Comparison of ENCODE assay signal across 8 cellular contexts in the genomic region with DNA sequence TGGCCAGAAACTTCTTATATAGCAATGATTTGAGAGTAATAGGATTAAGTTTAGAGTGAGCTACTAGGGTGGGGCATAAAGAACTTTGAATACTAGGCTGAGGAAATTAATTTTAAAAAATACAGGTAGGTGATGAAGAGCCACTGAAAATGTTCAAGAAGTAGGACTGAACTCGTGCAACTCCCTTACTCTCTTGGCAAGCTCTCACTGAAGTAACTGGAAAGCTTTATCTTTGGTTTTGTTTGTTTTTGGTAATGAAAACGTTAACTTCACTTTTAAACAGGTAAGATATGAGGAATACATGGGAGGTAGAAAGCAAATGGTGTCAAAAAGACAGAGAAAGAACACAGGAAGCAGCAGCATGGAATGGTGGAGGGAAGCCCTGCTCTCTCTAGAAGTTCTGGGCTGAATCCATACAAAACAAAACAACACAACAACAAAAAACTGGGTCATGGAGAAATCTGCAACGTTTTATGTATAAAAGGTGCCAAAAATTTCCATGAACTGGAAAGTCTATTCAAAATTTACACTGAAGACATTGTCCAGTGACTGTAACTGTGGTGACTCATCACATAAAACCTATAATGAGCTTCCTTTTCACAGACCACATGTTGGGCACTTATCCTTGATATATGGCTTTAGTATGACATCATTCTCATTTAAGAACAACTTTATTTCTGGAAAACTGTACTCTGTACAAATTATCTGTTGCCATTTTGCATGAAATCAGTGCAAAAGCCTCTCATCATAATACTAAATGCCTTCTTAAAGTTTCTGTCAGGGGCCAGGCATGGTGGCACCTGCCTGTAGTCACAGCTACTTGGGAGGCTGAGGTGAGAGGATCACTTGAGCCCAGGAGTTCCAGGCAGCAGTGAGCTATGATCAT.
DNase-seq lines count a peak whose midpoint lies in the region; ATAC-seq and TF ChIP-seq lines count a peak whose summit lies in the region.

No MANE protein-coding gene starts in this region.

- POLR2A ChIA-PET in HCT116 (lab: Charles Lee): interaction anchor here (1.1 kb wide), 1 partner anchor 9 kb away, joined by 3 read pairs; no protein-coding TSS in a partner anchor
- POLR2A ChIA-PET in WTC11 (lab: Charles Lee): no interaction called here

- BruUV-seq in HCT116 (replicated peaks; lab: Mats Ljungman, UMichigan): no TSS peak

- peak overlapping the region; percentile 20 for H3K27ac ChIP-seq in HCT116 (ENCODE audit: low read depth, low read length)

- H3K4me3 ChIP-seq in HCT116 (replicated peaks in 1 of 2; ENCODE audit: low read depth in 1 of 2, low read length in 2 of 2) (peak overlapping the region in 1 of 2 experiments; percentile 3; a peak in 1 of 4 replicates), fibroblast of pulmonary artery (replicated peaks; ENCODE audit: low read depth, low read length) (no peak overlapping the region)

- ATAC-seq in HCT116: peak; percentile 82
- ATAC-seq in WTC11: no peak

- H4K20me1 ChIP-seq in HCT116 (ENCODE audit: insufficient read depth): no peaks in the 10 kb centered on the region

- DNase-seq in COLO668 (lab: John Stamatoyannopoulos, UW; ENCODE audit: unreplicated experiment) (peak; percentile 5), HCT116 (ENCODE audit: low read depth, low spot score) (peak; percentile 65), NCI-H82 treated with DMSO at 0.1 percent for 48 hours (lab: John Stamatoyannopoulos, UW; ENCODE audit: unreplicated experiment) (peak; percentile 27), fibroblast of pulmonary artery (ENCODE audit: low read depth) (peak; percentile 90), activated gamma-delta T cell (lab: John Stamatoyannopoulos, UW) (no peak), WTC11 (ENCODE audit: low spot score) (no peak), GOT3 (lab: John Stamatoyannopoulos, UW) (no peak)
- no peak for DNase-seq in activated CD4-positive, alpha-beta T cell treated with anti-CD3 and anti-CD28 coated beads for 4 hours

- H3K27me3 ChIP-seq in HCT116 (ENCODE audit: insufficient read depth, low read length): no peaks in the 10 kb centered on the region

- no peak for TF ChIP-seq CTCF in HCT116 (IDR thresholded peaks at IDR 0.05 in 2 of 3, conservative IDR thresholded peaks at IDR 0.05 in 1 of 3; ENCODE audit: borderline replicate concordance in 1 of 3, insufficient read depth in 1 of 3, low read depth in 2 of 3, low read length in 2 of 3)
- no peak for TF ChIP-seq CTCF in fibroblast of pulmonary artery (IDR thresholded peaks at IDR 0.05; ENCODE audit: low read length, missing control alignments)
- no peak for TF ChIP-seq CTCF in WTC11 (IDR thresholded peaks at IDR 0.05)

- peaks cover 18 to 23% of the 10 kb centered on the region in 2 experiments for H3K4me1 ChIP-seq in HCT116 (ENCODE audit: control insufficient read depth in 1 of 2, insufficient read depth in 2 of 2, low read length in 2 of 2)

- no peak overlapping the region for H3K27ac Mint-ChIP-seq in WTC11

- H3K27me3 Mint-ChIP-seq in WTC11 (ENCODE audit: low read depth): peaks cover 7% of the 10 kb centered on the region

- TF ChIP-seq POLR2A in HCT116 (IDR thresholded peaks at IDR 0.05; ENCODE audit: borderline replicate concordance, extremely low read depth, insufficient read depth, insufficient read length): no peak

- no peaks in the 10 kb centered on the region for H3K9me3 ChIP-seq in HCT116 (ENCODE audit: control insufficient read depth in 1 of 2, insufficient read depth in 1 of 2, low read depth in 1 of 2, low read length in 2 of 2)

- no peaks in the 10 kb centered on the region for H3K36me3 ChIP-seq in HCT116 (ENCODE audit: control insufficient read depth in 1 of 2, insufficient read depth in 2 of 2, low read length in 2 of 2)

- intact Hi-C loops in HCT116 (cut with micrococcal nuclease): loop anchor here (2.0 kb wide), 1 partner anchor 91 kb away; a partner anchor contains a TSS

- 0 out of 2 replicates have a peak, but pooled peaks have one; percentile 1 for TF ChIP-seq RAD21 in HCT116 (IDR thresholded peaks at IDR 0.05; ENCODE audit: low read depth)

- no peaks in the 10 kb centered on the region for H3K79me2 ChIP-seq in HCT116 (ENCODE audit: insufficient read depth, low read length)

- RAD21 ChIA-PET in HCT116 (lab: Charles Lee; ENCODE audit: low non-redundant PET in 1 of 2, low total read pairs in 2 of 2, uncharacterized antibody in 2 of 2, unreplicated experiment in 2 of 2): interaction anchor here in 1 of 2 experiments (0.9 kb wide), 1 partner anchor 13 kb away, joined by 3 read pairs; no protein-coding TSS in a partner anchor

- H3K9me3 Mint-ChIP-seq in WTC11: no peaks in the 10 kb centered on the region

- H2AFZ ChIP-seq in HCT116 (ENCODE audit: low read depth, low read length, poor library complexity, severe bottlenecking): peak overlapping the region; percentile 89

- H3K4me3 Mint-ChIP-seq in WTC11: no peak overlapping the region

- H3K4me1 Mint-ChIP-seq in WTC11: no peaks in the 10 kb centered on the region

- CTCF ChIA-PET in HCT116 (lab: Charles Lee) (no interaction called here), WTC11 (lab: Charles Lee) (no interaction called here)

- peaks cover 20% of the 10 kb centered on the region for H3K36me3 Mint-ChIP-seq in WTC11

- no peak overlapping the region for H3K9ac ChIP-seq in HCT116 (ENCODE audit: low read length)

- peak overlapping the region; percentile 63 for H3K4me2 ChIP-seq in HCT116 (ENCODE audit: low read length)

- no peaks in the 10 kb centered on the region for H3K9me2 ChIP-seq in HCT116 (ENCODE audit: insufficient read depth)

TF ChIP-seq in HCT116, 20 proteins besides CTCF, POLR2A, EP300 and RAD21 (continues in another document):
- TF ChIP-seq ELF1 (IDR thresholded peaks at IDR 0.05; ENCODE audit: borderline replicate concordance, low read depth) (no peak), ZNF274 (IDR thresholded peaks at IDR 0.05; ENCODE audit: low read depth, low read length) (no peak), ZFX (IDR thresholded peaks at IDR 0.05) (no peak), YY1 (IDR thresholded peaks at IDR 0.05; ENCODE audit: extremely low read depth, insufficient replicate concordance, low read depth, low read length) (no peak), SRF (IDR thresholded peaks at IDR 0.05; ENCODE audit: low read depth) (no peak; the same call in 1 of the 2 replicates)
- TF ChIP-seq, protein P1, sequence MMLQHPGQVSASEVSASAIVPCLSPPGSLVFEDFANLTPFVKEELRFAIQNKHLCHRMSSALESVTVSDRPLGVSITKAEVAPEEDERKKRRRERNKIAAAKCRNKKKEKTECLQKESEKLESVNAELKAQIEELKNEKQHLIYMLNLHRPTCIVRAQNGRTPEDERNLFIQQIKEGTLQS (IDR thresholded peaks at IDR 0.05): 0 out of 2 replicates have a peak, but pooled peaks have one; percentile 47
- TF ChIP-seq, protein P2, sequence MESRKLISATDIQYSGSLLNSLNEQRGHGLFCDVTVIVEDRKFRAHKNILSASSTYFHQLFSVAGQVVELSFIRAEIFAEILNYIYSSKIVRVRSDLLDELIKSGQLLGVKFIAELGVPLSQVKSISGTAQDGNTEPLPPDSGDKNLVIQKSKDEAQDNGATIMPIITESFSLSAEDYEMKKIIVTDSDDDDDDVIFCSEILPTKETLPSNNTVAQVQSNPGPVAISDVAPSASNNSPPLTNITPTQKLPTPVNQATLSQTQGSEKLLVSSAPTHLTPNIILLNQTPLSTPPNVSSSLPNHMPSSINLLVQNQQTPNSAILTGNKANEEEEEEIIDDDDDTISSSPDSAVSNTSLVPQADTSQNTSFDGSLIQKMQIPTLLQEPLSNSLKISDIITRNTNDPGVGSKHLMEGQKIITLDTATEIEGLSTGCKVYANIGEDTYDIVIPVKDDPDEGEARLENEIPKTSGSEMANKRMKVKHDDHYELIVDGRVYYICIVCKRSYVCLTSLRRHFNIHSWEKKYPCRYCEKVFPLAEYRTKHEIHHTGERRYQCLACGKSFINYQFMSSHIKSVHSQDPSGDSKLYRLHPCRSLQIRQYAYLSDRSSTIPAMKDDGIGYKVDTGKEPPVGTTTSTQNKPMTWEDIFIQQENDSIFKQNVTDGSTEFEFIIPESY (IDR thresholded peaks at IDR 0.05; ENCODE audit: extremely low read depth, insufficient replicate concordance, low read length): no peak

TF ChIP-seq in WTC11, 78 proteins besides CTCF, POLR2A, EP300 and RAD21 (continues in another document):
- no peak for TF ChIP-seq TEAD4 (CRISPR knock-in tag; IDR thresholded peaks at IDR 0.05)
- no peak for TF ChIP-seq JAZF1 (CRISPR knock-in tag; IDR thresholded peaks at IDR 0.05)
- TF ChIP-seq, protein P3, sequence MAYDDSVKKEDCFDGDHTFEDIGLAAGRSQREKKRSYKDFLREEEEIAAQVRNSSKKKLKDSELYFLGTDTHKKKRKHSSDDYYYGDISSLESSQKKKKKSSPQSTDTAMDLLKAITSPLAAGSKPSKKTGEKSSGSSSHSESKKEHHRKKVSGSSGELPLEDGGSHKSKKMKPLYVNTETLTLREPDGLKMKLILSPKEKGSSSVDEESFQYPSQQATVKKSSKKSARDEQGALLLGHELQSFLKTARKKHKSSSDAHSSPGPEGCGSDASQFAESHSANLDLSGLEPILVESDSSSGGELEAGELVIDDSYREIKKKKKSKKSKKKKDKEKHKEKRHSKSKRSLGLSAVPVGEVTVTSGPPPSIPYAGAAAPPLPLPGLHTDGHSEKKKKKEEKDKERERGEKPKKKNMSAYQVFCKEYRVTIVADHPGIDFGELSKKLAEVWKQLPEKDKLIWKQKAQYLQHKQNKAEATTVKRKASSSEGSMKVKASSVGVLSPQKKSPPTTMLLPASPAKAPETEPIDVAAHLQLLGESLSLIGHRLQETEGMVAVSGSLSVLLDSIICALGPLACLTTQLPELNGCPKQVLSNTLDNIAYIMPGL (CRISPR knock-in tag; IDR thresholded peaks at IDR 0.05): no peak
- no peak for TF ChIP-seq ZNF671 (CRISPR knock-in tag; IDR thresholded peaks at IDR 0.05)

Comparison
In these comparisons a context has a peak if more than half of its experiments do, and no peak if none do; other contexts are left out.
1. DNase-seq: peak in COLO668 (single experiment), HCT116 (single experiment), NCI-H82 treated with DMSO at 0.1 percent for 48 hours (single experiment) and fibroblast of pulmonary artery (single experiment); none in activated gamma-delta T cell (single experiment), activated CD4-positive, alpha-beta T cell treated with anti-CD3 and anti-CD28 coated beads for 4 hours (0 of 2), WTC11 (single experiment) and GOT3 (single experiment).